Comparison of ENCODE assay signal across 10 cellular contexts in genomic region chr14:51369814-51370213, GRCh38.
A peak's percentile ranks its signal among the peaks of the same experiment; 100 is the strongest.
DNase-seq lines count a peak whose midpoint lies in the region; ATAC-seq, FAIRE-seq and TF ChIP-seq lines count a peak whose summit lies in the region.
"Had no signal": no experiment of that assay in that cellular context is flagged by ENCODE, and none has a peak within 500 bp of the region (broad histone marks: within the 10 kb centered on the region; RNA-seq: fewer than 3 reads in every experiment).

No MANE protein-coding gene starts in this region.

- 51% methylated on average over 8 of the region's 8 CpGs; no CpG with 5 or more reads in 1 of the 2 experiments for WGBS in H1 (ENCODE audit: extremely low coverage in 1 of 2, insufficient coverage in 1 of 2, insufficient read length in 1 of 2, insufficient replicate concordance in 2 of 2, low coverage in 1 of 2, low lambda C conversion rate in 2 of 2, missing lambda C conversion rate in 1 of 2), 2 experiments

- H2BK5ac ChIP-seq in H1 (ENCODE audit: low read depth, low read length): no peak overlapping the region

- CTCF ChIA-PET in H1 (lab: Charles Lee; ENCODE audit: partially characterized antibody): interaction anchor here (0.5 to 4.0 kb wide), 22 partner anchors 8 to 411 kb away, joined by 3 to 22 read pairs (median 4); no protein-coding TSS in a partner anchor

- no peak overlapping the region for H4K8ac ChIP-seq in H1 (ENCODE audit: extremely low read depth, insufficient read depth, low read length)

- no peaks in the 10 kb centered on the region for H4K20me1 ChIP-seq in H1 (replicated peaks in 1 of 2; ENCODE audit: control insufficient read depth in 1 of 2, insufficient read depth in 2 of 2, low read length in 2 of 2)

- H3K36me3 ChIP-seq in H1 (ENCODE audit: control insufficient read depth in 2 of 4, insufficient read depth in 4 of 4, low read length in 3 of 4): no peaks in the 10 kb centered on the region

- H2BK20ac ChIP-seq in H1 (ENCODE audit: low read length): no peak overlapping the region

- H2AFZ ChIP-seq in H1 (ENCODE audit: low read length): no peak overlapping the region

- H4K91ac ChIP-seq in H1 (replicated peaks; ENCODE audit: insufficient read length, low read length): no peak overlapping the region

- DNase-seq in NCI-H82 (lab: John Stamatoyannopoulos, UW): peak; percentile 30
- DNase-seq in NCI-H82 treated with DMSO at 0.1 percent for 48 hours (lab: John Stamatoyannopoulos, UW; ENCODE audit: unreplicated experiment): no peak
- peak; percentile 30 for DNase-seq in NCI-H460 (ENCODE audit: extremely low read depth, low read depth)
- peak in 1 of 2 experiments; percentile 58 for DNase-seq in H1 (ENCODE audit: low read depth in 1 of 2, low spot score in 2 of 2)
- peak; percentile 10 for DNase-seq in stimulated activated CD4-positive, alpha-beta T cell treated with anti-CD3 and anti-CD28 coated beads, Interleukin-4, amount 100 ng/mL, for 1 hour
- DNase-seq in stimulated activated naive CD4-positive, alpha-beta T cell treated with Interleukin-2 at 50 U/mL for 16 hours (lab: John Stamatoyannopoulos, UW): no peak
- DNase-seq: ACHN, NCI-H1092 treated with DMSO at 0.1 percent for 48 hours had no signal

- no peak overlapping the region for H3K23ac ChIP-seq in H1 (ENCODE audit: insufficient read length)

- H3K4ac ChIP-seq in H1 (replicated peaks; ENCODE audit: insufficient read length, low read depth, low read length): no peak overlapping the region

- peak; percentile 77 to 81 for TF ChIP-seq RAD21 in H1 (IDR thresholded peaks at IDR 0.05 in 1 of 2, conservative IDR thresholded peaks at IDR 0.05 in 1 of 2; ENCODE audit: low read depth in 2 of 2, low read length in 2 of 2)

- no peak for ATAC-seq in GM21515 (IDR thresholded peaks at IDR 0.05; ENCODE audit: unreplicated experiment)
- ATAC-seq in HG03354 (IDR thresholded peaks at IDR 0.05; ENCODE audit: poor library complexity, severe bottlenecking, unreplicated experiment): no peak

- no peak overlapping the region for H2BK12ac ChIP-seq in H1 (ENCODE audit: low read depth, low read length)

- H3K56ac ChIP-seq in H1 (replicated peaks; ENCODE audit: insufficient read length, low read depth, low read length): no peak overlapping the region

- no peak overlapping the region for H4K5ac ChIP-seq in H1 (ENCODE audit: insufficient read length, low read depth, low read length)

- peaks cover 0 to 5% (median 0%) of the 10 kb centered on the region in 4 experiments; a peak in 3 of 7 replicates for H3K4me1 ChIP-seq in H1 (replicated peaks in 1 of 4; ENCODE audit: control insufficient read depth in 3 of 4, insufficient read depth in 4 of 4, low read length in 3 of 4)

- H3K18ac ChIP-seq in H1 (ENCODE audit: extremely low read depth, low read length): no peak overlapping the region

- FAIRE-seq in H1 (lab: Jason Lieb, UNC): no peak

- no peak for TF ChIP-seq EP300 in H1 (IDR thresholded peaks at IDR 0.05; ENCODE audit: borderline replicate concordance in 1 of 2, low read depth in 2 of 2, low read length in 2 of 2)

- TF ChIP-seq POLR2A in H1 (IDR thresholded peaks at IDR 0.05; ENCODE audit: control extremely low read depth in 1 of 2, low read depth in 2 of 2, low read length in 2 of 2): no peak

- H3K27me3 ChIP-seq in H1 (replicated peaks in 1 of 4; ENCODE audit: control insufficient read depth in 3 of 4, extremely low read depth in 1 of 4, insufficient read depth in 3 of 4, low read length in 3 of 4): no peaks in the 10 kb centered on the region

- H2BK120ac ChIP-seq in H1 (replicated peaks; ENCODE audit: low read depth, low read length): no peak overlapping the region

- H3K4me2 ChIP-seq in H1 (ENCODE audit: insufficient read depth in 1 of 2, low read depth in 2 of 2, low read length in 2 of 2): no peak overlapping the region

- no peak overlapping the region for H3K14ac ChIP-seq in H1 (ENCODE audit: insufficient read length)

- H3K9me3 ChIP-seq in H1 (ENCODE audit: insufficient read depth in 2 of 2, low read depth in 1 of 2, low read length in 1 of 2): no peaks in the 10 kb centered on the region

- H3K79me2 ChIP-seq in H1 (ENCODE audit: control insufficient read depth in 1 of 2, insufficient read depth in 2 of 2, low read length in 2 of 2): no peaks in the 10 kb centered on the region

- peaks cover 2% of the 10 kb centered on the region; the same call in 1 of the 2 replicates for H3K23me2 ChIP-seq in H1 (ENCODE audit: low read depth, low read length)

- POLR2A ChIA-PET in H1 (lab: Charles Lee; ENCODE audit: partially characterized antibody): interaction anchor here (1.1 kb wide), 1 partner anchor 282 kb away, joined by 3 read pairs; the partner anchor contains the start of gene FRMD6

- H3K27ac ChIP-seq in H1 (ENCODE audit: low read depth, low read length): no peak overlapping the region

- H2BK15ac ChIP-seq in H1 (ENCODE audit: low read length): no peak overlapping the region

- no peaks in the 10 kb centered on the region for H3K79me1 ChIP-seq in H1 (ENCODE audit: low read depth, low read length)

- no peak overlapping the region for H3K4me3 ChIP-seq in H1 (ENCODE audit: extremely low read depth in 1 of 4, insufficient read depth in 2 of 4, low read depth in 3 of 4, low read length in 4 of 4)

- H3K9ac ChIP-seq in H1 (replicated peaks in 1 of 4; ENCODE audit: extremely low read depth in 1 of 4, low read depth in 3 of 4, low read length in 3 of 4): no peak overlapping the region

- H2AK5ac ChIP-seq in H1 (ENCODE audit: low read depth, low read length): no peak overlapping the region

- TF ChIP-seq CTCF in H1 (IDR thresholded peaks at IDR 0.05; ENCODE audit: control extremely low read depth in 1 of 3, insufficient read depth in 1 of 3, low read depth in 1 of 3, low read length in 3 of 3): peak; percentile 50 to 68 (median 53)

TF ChIP-seq in H1, 55 proteins besides CTCF, POLR2A, EP300 and RAD21:
- TF ChIP-seq GTF2F1 (IDR thresholded peaks at IDR 0.05; ENCODE audit: borderline replicate concordance, low read depth, low read length) (no peak), POLR2AphosphoS5 (IDR thresholded peaks at IDR 0.05; ENCODE audit: low read depth, low read length) (no peak), HDAC2 (IDR thresholded peaks at IDR 0.05; ENCODE audit: borderline replicate concordance in 1 of 2, low read depth in 2 of 2, low read length in 2 of 2) (no peak), SP1 (IDR thresholded peaks at IDR 0.05; ENCODE audit: low read depth, low read length) (no peak), HDAC6 (IDR thresholded peaks at IDR 0.05; ENCODE audit: low read depth, low read length) (no peak), POU5F1 (IDR thresholded peaks at IDR 0.05; ENCODE audit: low read depth, low read length) (no peak), CHD2 (IDR thresholded peaks at IDR 0.05; ENCODE audit: low read length) (no peak), YY1 (IDR thresholded peaks at IDR 0.05; ENCODE audit: low read depth, low read length) (no peak), RNF2 (IDR thresholded peaks at IDR 0.05; ENCODE audit: borderline replicate concordance, low read depth, low read length, missing control alignments, poor library complexity, severe bottlenecking) (no peak), GABPA (IDR thresholded peaks at IDR 0.05; ENCODE audit: borderline replicate concordance, insufficient read depth, low read length) (no peak), CTBP2 (IDR thresholded peaks at IDR 0.05; ENCODE audit: borderline replicate concordance, insufficient read depth, insufficient read length, low read length) (no peak), CBX8 (IDR thresholded peaks at IDR 0.05; ENCODE audit: borderline replicate concordance, low read depth, low read length) (no peak), CEBPB (IDR thresholded peaks at IDR 0.05; ENCODE audit: low read depth, low read length) (no peak), MAFK (IDR thresholded peaks at IDR 0.05; ENCODE audit: low read depth, low read length) (no peak), RXRA (IDR thresholded peaks at IDR 0.05; ENCODE audit: insufficient read depth, low read depth, low read length) (no peak), NRF1 (IDR thresholded peaks at IDR 0.05; ENCODE audit: low read depth, low read length) (no peak), TCF12 (IDR thresholded peaks at IDR 0.05; ENCODE audit: low read depth, low read length) (no peak), RBBP5 (IDR thresholded peaks at IDR 0.05; ENCODE audit: borderline replicate concordance, low read depth, low read length) (no peak)
TF ChIP-seq in H1: peak in this region for 0.

Comparison
In these comparisons a context has a peak if more than half of its experiments do, and no peak if none do; other contexts are left out.
1. DNase-seq: peak in NCI-H82 (single experiment), NCI-H460 (single experiment) and stimulated activated CD4-positive, alpha-beta T cell treated with anti-CD3 and anti-CD28 coated beads, Interleukin-4, amount 100 ng/mL, for 1 hour (single experiment); none in NCI-H82 treated with DMSO at 0.1 percent for 48 hours (single experiment) and stimulated activated naive CD4-positive, alpha-beta T cell treated with Interleukin-2 at 50 U/mL for 16 hours (single experiment).